8 cellular contexts compared by ENCODE assay signal in genomic region chr1:223363057-223363855, GRCh38. TPM values are rescaled to one million over a fixed set of nuclear protein-coding genes. Genes with fewer than 3 reads are reported as not detected.
A peak's percentile ranks its signal among the peaks of the same experiment; 100 is the strongest.
DNase-seq lines count a peak whose midpoint lies in the region; ATAC-seq, FAIRE-seq and TF ChIP-seq lines count a peak whose summit lies in the region.

No MANE protein-coding gene starts in this region.

- no peaks in the 10 kb centered on the region for H3K9me3 ChIP-seq in CD4-positive, alpha-beta memory T cell (ENCODE audit: control insufficient read depth in 1 of 2, low read length in 2 of 2)
- H3K9me3 ChIP-seq in Loucy (ENCODE audit: insufficient read depth, low read depth, low read length): no peaks in the 10 kb centered on the region
- H3K9me3 ChIP-seq in esophagus squamous epithelium: no peaks in the 10 kb centered on the region

- peak overlapping the region; percentile 89 to 94 (median 92) for H3K4me3 Mint-ChIP-seq in CD4-positive, alpha-beta memory T cell
- peak overlapping the region; percentile 36 for H3K4me3 Mint-ChIP-seq in natural killer cell treated with Interleukin-12 subunit alpha and Interleukin-12 subunit beta and Interleukin-15 and Interleukin-18, amount 100 ng/mL, for 72 hours

- peaks cover 0 to 4% of the 10 kb centered on the region in 2 donors for H3K27me3 Mint-ChIP-seq in CD4-positive, alpha-beta memory T cell
- H3K27me3 Mint-ChIP-seq in natural killer cell treated with Interleukin-12 subunit alpha and Interleukin-12 subunit beta and Interleukin-15 and Interleukin-18, amount 100 ng/mL, for 72 hours: peaks cover 36 to 56% of the 10 kb centered on the region in 2 donors

- H3K36me3 ChIP-seq in CD4-positive, alpha-beta memory T cell (ENCODE audit: insufficient read depth, low read length): no peaks in the 10 kb centered on the region
- H3K36me3 ChIP-seq in Loucy (ENCODE audit: insufficient read depth, low read length) (no peaks in the 10 kb centered on the region), esophagus squamous epithelium (no peaks in the 10 kb centered on the region)

- peaks cover 19% of the 10 kb centered on the region for H3K4me1 ChIP-seq in CD4-positive, alpha-beta memory T cell (ENCODE audit: insufficient read depth, low read length)
- H3K4me1 ChIP-seq in Loucy (ENCODE audit: insufficient read depth, low read length, poor library complexity, severe bottlenecking): peaks cover 12% of the 10 kb centered on the region
- H3K4me1 ChIP-seq in esophagus squamous epithelium: peaks cover 13 to 49% (median 17%) of the 10 kb centered on the region in 3 donors

- H3K9ac ChIP-seq in Loucy (ENCODE audit: low read depth, low read length, poor library complexity, severe bottlenecking): peak overlapping the region; percentile 60

- TF ChIP-seq POLR2A in esophagus squamous epithelium (IDR thresholded peaks at IDR 0.05): no peak

- CTCF ChIA-PET in CD4-positive, alpha-beta memory T cell (lab: Charles Lee; ENCODE audit: partially characterized antibody): interaction anchor here (0.8 to 3.4 kb wide), 9 partner anchors 16 to 273 kb away, joined by 3 to 21 read pairs (median 3); partner anchors contain the start of gene TLR5

- H3K27ac ChIP-seq in CD4-positive, alpha-beta memory T cell (ENCODE audit: low read depth, low read length): no peak overlapping the region
- H3K27ac ChIP-seq in esophagus squamous epithelium: peak overlapping the region in 3 of 4 donors; percentile 22 to 69 (median 66)

- no peaks in the 10 kb centered on the region for H3K79me2 ChIP-seq in Loucy (ENCODE audit: insufficient read depth, low read length)

- peaks cover 6% of the 10 kb centered on the region for H3F3A ChIP-seq in Loucy (ENCODE audit: low read depth)

- peak in 1 of 2 donors; percentile 51 for ATAC-seq in natural killer cell treated with Interleukin-12 subunit alpha and Interleukin-12 subunit beta and Interleukin-15 and Interleukin-18, amount 100 ng/mL, for 72 hours

- peaks cover 0 to 5% (median 0%) of the 10 kb centered on the region in 8 donors for H3K9me3 Mint-ChIP-seq in CD4-positive, alpha-beta memory T cell
- H3K9me3 Mint-ChIP-seq in natural killer cell treated with Interleukin-12 subunit alpha and Interleukin-12 subunit beta and Interleukin-15 and Interleukin-18, amount 100 ng/mL, for 72 hours: no peaks in the 10 kb centered on the region

- no peaks in the 10 kb centered on the region for H3K36me3 Mint-ChIP-seq in CD4-positive, alpha-beta memory T cell
- no peaks in the 10 kb centered on the region for H3K36me3 Mint-ChIP-seq in natural killer cell treated with Interleukin-12 subunit alpha and Interleukin-12 subunit beta and Interleukin-15 and Interleukin-18, amount 100 ng/mL, for 72 hours

- no peaks in the 10 kb centered on the region for H4K20me1 ChIP-seq in Loucy (ENCODE audit: insufficient read depth, low read length, poor library complexity, severe bottlenecking)

- FAIRE-seq in urothelium cell line (lab: Jason Lieb, UNC): peak; percentile 27

- no peaks in the 10 kb centered on the region for H3K9me2 ChIP-seq in Loucy (replicated peaks; ENCODE audit: low read depth, low read length)

- DNase-seq in CD4-positive, alpha-beta memory T cell: peak in 4 of 5 donors; percentile 9 to 42 (median 20)
- DNase-seq in activated CD8-positive, alpha-beta memory T cell treated with anti-CD3 and anti-CD28 coated beads, Interleukin-2, amount 50 U/mL, for 4 hours: peak; percentile 26
- DNase-seq in esophagus squamous epithelium (lab: John Stamatoyannopoulos, UW) (no peak), urothelium cell line (ENCODE audit: low spot score) (peak; percentile 57), GM20000 (ENCODE audit: low spot score) (no peak), AML-193 (lab: John Stamatoyannopoulos, UW) (no peak)
- DNase-seq in natural killer cell treated with Interleukin-12 subunit alpha and Interleukin-12 subunit beta and Interleukin-15 and Interleukin-18, amount 100 ng/mL, for 72 hours (ENCODE audit: low spot score): no peak

- H3K4me2 ChIP-seq in Loucy (ENCODE audit: low read depth, low read length, poor library complexity, severe bottlenecking): peak overlapping the region; percentile 91

- H3K4me1 Mint-ChIP-seq in CD4-positive, alpha-beta memory T cell: peaks cover 12 to 32% (median 18%) of the 10 kb centered on the region in 4 donors
- H3K4me1 Mint-ChIP-seq in natural killer cell treated with Interleukin-12 subunit alpha and Interleukin-12 subunit beta and Interleukin-15 and Interleukin-18, amount 100 ng/mL, for 72 hours (ENCODE audit: low read depth in 2 of 2): peaks cover 4 to 8% of the 10 kb centered on the region in 2 donors

- H2AFZ ChIP-seq in Loucy (ENCODE audit: low read length): peak overlapping the region; percentile 92

- intact Hi-C loops in CD4-positive, alpha-beta memory T cell (cut with micrococcal nuclease): loop anchor here (5.0 kb wide), 4 partner anchors 116 to 231 kb away; no protein-coding TSS in a partner anchor
- intact Hi-C loops in esophagus squamous epithelium (cut with DNase I): no loop called here

- H3K27ac Mint-ChIP-seq in CD4-positive, alpha-beta memory T cell: peak overlapping the region in 5 of 7 donors; percentile 57 to 87 (median 83)
- no peak overlapping the region for H3K27ac Mint-ChIP-seq in natural killer cell treated with Interleukin-12 subunit alpha and Interleukin-12 subunit beta and Interleukin-15 and Interleukin-18, amount 100 ng/mL, for 72 hours

- H3K4me3 ChIP-seq in CD4-positive, alpha-beta memory T cell (ENCODE audit: low read length in 2 of 2): peak overlapping the region; percentile 33 to 59
- peak overlapping the region; percentile 90 for H3K4me3 ChIP-seq in Loucy (ENCODE audit: low read length, poor library complexity, severe bottlenecking)
- peak overlapping the region; percentile 36 to 76 (median 62) for H3K4me3 ChIP-seq in esophagus squamous epithelium

- TF ChIP-seq CTCF in Loucy (conservative IDR thresholded peaks at IDR 0.05; ENCODE audit: low read length) (no peak), esophagus squamous epithelium (IDR thresholded peaks at IDR 0.05) (no peak), GM20000 (IDR thresholded peaks at IDR 0.05; ENCODE audit: extremely low read depth, missing control alignments) (no peak)

- WGBS in esophagus squamous epithelium, 2 donors: 0% methylated on average over 2 to 7 of the region's 44 CpGs

- POLR2A ChIA-PET in CD4-positive, alpha-beta memory T cell (lab: Charles Lee; ENCODE audit: partially characterized antibody): interaction anchor here (0.7 to 2.6 kb wide), 9 partner anchors 12 to 708 kb away, joined by 3 to 11 read pairs (median 4); partner anchors contain the start of genes TLR5 and TP53BP2

- H3K27me3 ChIP-seq in CD4-positive, alpha-beta memory T cell (ENCODE audit: insufficient read depth, low read length): no peaks in the 10 kb centered on the region
- H3K27me3 ChIP-seq in Loucy (ENCODE audit: insufficient read depth, low read length, poor library complexity, severe bottlenecking): peaks cover 12% of the 10 kb centered on the region
- H3K27me3 ChIP-seq in esophagus squamous epithelium: peaks cover 0 to 39% (median 0%) of the 10 kb centered on the region in 4 donors

RNA-seq across cellular contexts. Expression of gene SUSD4, which starts 0.7 kb away (rescaled TPM):
- total RNA-seq in CD4-positive, alpha-beta memory T cell: 1 to 10 TPM; 2.9 to 3.0 TPM
- polyA plus RNA-seq in CD4-positive, alpha-beta memory T cell: 10 to 100 TPM in 1 of 2 donors, 1 to 10 TPM in 1; 9.5 to 18.5 TPM
- total RNA-seq in esophagus squamous epithelium: 10 to 100 TPM; 42.7 to 50.6 (median 46.5) TPM
- not detected for total RNA-seq in natural killer cell treated with Interleukin-12 subunit alpha and Interleukin-12 subunit beta and Interleukin-15 and Interleukin-18, amount 100 ng/mL, for 72 hours

RNA-seq across cellular contexts. Expression of gene CCDC185, which starts 30.0 kb away (rescaled TPM):
- total RNA-seq in CD4-positive, alpha-beta memory T cell: not detected
- not detected for polyA plus RNA-seq in CD4-positive, alpha-beta memory T cell
- total RNA-seq in esophagus squamous epithelium: under 1 TPM in 1 of 4 donors, not detected in 3; 0.13 TPM
- total RNA-seq in natural killer cell treated with Interleukin-12 subunit alpha and Interleukin-12 subunit beta and Interleukin-15 and Interleukin-18, amount 100 ng/mL, for 72 hours: not detected

Comparison
In these comparisons a context has a peak if more than half of its experiments do, and no peak if none do; other contexts are left out.
1. DNase-seq: peak in CD4-positive, alpha-beta memory T cell (4 of 5), activated CD8-positive, alpha-beta memory T cell treated with anti-CD3 and anti-CD28 coated beads, Interleukin-2, amount 50 U/mL, for 4 hours (single experiment) and urothelium cell line (single experiment); none in esophagus squamous epithelium (single experiment), natural killer cell treated with Interleukin-12 subunit alpha and Interleukin-12 subunit beta and Interleukin-15 and Interleukin-18, amount 100 ng/mL, for 72 hours (single experiment), GM20000 (single experiment) and AML-193 (0 of 2).
2. H3K27ac Mint-ChIP-seq: peak in CD4-positive, alpha-beta memory T cell (5 of 7); none in natural killer cell treated with Interleukin-12 subunit alpha and Interleukin-12 subunit beta and Interleukin-15 and Interleukin-18, amount 100 ng/mL, for 72 hours (0 of 2).
3. RNA of gene SUSD4, which starts 0.7 kb away (total RNA-seq): 42.7 to 50.6 TPM in esophagus squamous epithelium; 2.9 to 3.0 TPM in CD4-positive, alpha-beta memory T cell and not detected in natural killer cell treated with Interleukin-12 subunit alpha and Interleukin-12 subunit beta and Interleukin-15 and Interleukin-18, amount 100 ng/mL, for 72 hours; every median in the first group is over 10 times any median in the second.
4. Peak in every context shown above with its lines, with median percentiles within 50 percentile points of each other: H3K4me3 ChIP-seq.